Comparison of ENCODE assay signal across 10 cellular contexts in genomic region chr12:109544955-109545531, GRCh38. TPM values are rescaled to one million over a fixed set of nuclear protein-coding genes. Genes with fewer than 3 reads are reported as not detected.
DNase-seq lines count a peak whose midpoint lies in the region; ATAC-seq, FAIRE-seq and TF ChIP-seq lines count a peak whose summit lies in the region.
"Had no signal": no experiment of that assay in that cellular context is flagged by ENCODE, and none has a peak within 500 bp of the region (broad histone marks: within the 10 kb centered on the region; RNA-seq: fewer than 3 reads in every experiment).

No MANE protein-coding gene starts in this region.

- H3K4me2 ChIP-seq in BLaER1, result peak overlapping the region; percentile 61

- no peaks in the 10 kb centered on the region for H3K36me3 Mint-ChIP-seq in WTC11
- H3K36me3 Mint-ChIP-seq in immature natural killer cell, result peaks cover 0 to 3% (median 0%) of the 10 kb centered on the region in 3 donors

- H3K4me1 ChIP-seq in BLaER1 (peaks cover 24% of the 10 kb centered on the region), upper lobe of right lung (no peaks in the 10 kb centered on the region), small intestine (ENCODE audit: control insufficient read depth in 2 of 2, insufficient read depth in 1 of 2, low read depth in 1 of 2, low read length in 1 of 2) (no peaks in the 10 kb centered on the region)

- H3K4me3 ChIP-seq in BLaER1 (no peak overlapping the region), upper lobe of right lung (no peak overlapping the region), small intestine (ENCODE audit: low read depth in 1 of 2, low read length in 2 of 2) (no peak overlapping the region)

- TF ChIP-seq CTCF in WTC11 (IDR thresholded peaks at IDR 0.05) (no peak), upper lobe of right lung (IDR thresholded peaks at IDR 0.05) (no peak)

- H3K9me3 Mint-ChIP-seq in WTC11, result no peaks in the 10 kb centered on the region
- H3K9me3 Mint-ChIP-seq in immature natural killer cell, result no peaks in the 10 kb centered on the region
- H3K9me3 Mint-ChIP-seq: activated T-cell treated with anti-CD3 and anti-CD28 coated beads, Interleukin-2, amount 50 U/mL, for 4 hours had no signal

- CTCF ChIA-PET in WTC11 (lab: Charles Lee), result interaction anchor here (0.7 kb wide), 2 partner anchors 26 to 117 kb away, joined by 3 to 4 read pairs; no protein-coding TSS in a partner anchor

- ATAC-seq in WTC11 (no peak), upper lobe of right lung (no peak)
- ATAC-seq: activated T-cell treated with anti-CD3 and anti-CD28 coated beads, Interleukin-2, amount 50 U/mL, for 4 hours had no signal

- no peaks in the 10 kb centered on the region for H4K20me1 ChIP-seq in BLaER1

- H3K36me3 ChIP-seq in BLaER1 (no peaks in the 10 kb centered on the region), upper lobe of right lung (no peaks in the 10 kb centered on the region), small intestine (ENCODE audit: control insufficient read depth in 2 of 2, insufficient read depth in 2 of 2, low read length in 2 of 2) (no peaks in the 10 kb centered on the region)

- H3K27ac ChIP-seq in BLaER1 (peak overlapping the region; percentile 7; the same call in 1 of the 2 replicates), upper lobe of right lung (no peak overlapping the region), small intestine (ENCODE audit: low read depth in 1 of 2, low read length in 1 of 2) (no peak overlapping the region)

- H3K4me3 Mint-ChIP-seq in WTC11 (no peak overlapping the region), immature natural killer cell (peak overlapping the region; percentile 76 to 85 (median 81))
- H3K4me3 Mint-ChIP-seq: activated T-cell treated with anti-CD3 and anti-CD28 coated beads, Interleukin-2, amount 50 U/mL, for 4 hours had no signal

- H3K27me3 Mint-ChIP-seq in WTC11 (ENCODE audit: low read depth), result no peaks in the 10 kb centered on the region; the same call in 1 of the 2 replicates
- H3K27me3 Mint-ChIP-seq in immature natural killer cell (ENCODE audit: low read depth in 3 of 3), result peaks cover 0 to 1% (median 0%) of the 10 kb centered on the region in 3 donors

- FAIRE-seq in small intestine (lab: Jason Lieb, UNC), result no peak

- WGBS in small intestine, 3 donors, result 26 to 48% (median 42%) methylated on average over 7 of the region's 7 CpGs

- H3K4me1 Mint-ChIP-seq in WTC11 (no peaks in the 10 kb centered on the region), immature natural killer cell (peaks cover 80 to 83% of the 10 kb centered on the region in 2 donors)

- no peak overlapping the region for H3K9ac ChIP-seq in BLaER1

- peak; percentile 53 for DNase-seq in HK-2 (ENCODE audit: unreplicated experiment)
- no peak for DNase-seq in WTC11 (ENCODE audit: low spot score)
- peak; percentile 50 to 65 (median 52) for DNase-seq in immature natural killer cell
- DNase-seq in Kasumi-1 (lab: John Stamatoyannopoulos, UW), result no peak
- DNase-seq in upper lobe of right lung, result no peak
- DNase-seq in small intestine, result no peak
- DNase-seq in NCI-H2227 treated with DMSO at 0.1 percent for 48 hours (lab: John Stamatoyannopoulos, UW), result no peak
- DNase-seq: activated T-cell treated with anti-CD3 and anti-CD28 coated beads, Interleukin-2, amount 50 U/mL, for 4 hours; erythroblast had no signal

- H3K27ac Mint-ChIP-seq in WTC11 (0 out of 2 replicates have a peak overlapping the region, but pooled peaks have one; percentile 60), immature natural killer cell (peak overlapping the region; percentile 83 to 97 (median 93))

- H3K9me3 ChIP-seq in BLaER1, result no peaks in the 10 kb centered on the region
- H3K9me3 ChIP-seq in upper lobe of right lung, result no peaks in the 10 kb centered on the region
- no peaks in the 10 kb centered on the region for H3K9me3 ChIP-seq in small intestine (ENCODE audit: control insufficient read depth, low read depth)

- H3K27me3 ChIP-seq in BLaER1, result no peaks in the 10 kb centered on the region
- H3K27me3 ChIP-seq in upper lobe of right lung, result peaks cover 22% of the 10 kb centered on the region
- peaks cover 0 to 4% of the 10 kb centered on the region in 2 donors for H3K27me3 ChIP-seq in small intestine (ENCODE audit: control insufficient read depth in 2 of 2, insufficient read depth in 2 of 2, low read length in 2 of 2)

- POLR2A ChIA-PET in WTC11 (lab: Charles Lee), result no interaction called here

- intact Hi-C loops in upper lobe of right lung (cut with DNase I), result no loop called here

TF ChIP-seq in WTC11, 78 proteins besides CTCF, POLR2A, EP300 and RAD21 (continues in another document):
- TF ChIP-seq JUN (CRISPR knock-in tag; IDR thresholded peaks at IDR 0.05) (no peak), GRHL2 (CRISPR knock-in tag; IDR thresholded peaks at IDR 0.05; ENCODE audit: insufficient replicate concordance, severe bottlenecking) (no peak), CBFB (CRISPR knock-in tag; IDR thresholded peaks at IDR 0.05; ENCODE audit: low read depth) (no peak), ATF1 (CRISPR knock-in tag; IDR thresholded peaks at IDR 0.05) (no peak), CREM (CRISPR knock-in tag; IDR thresholded peaks at IDR 0.05) (no peak), ATF6 (CRISPR knock-in tag; IDR thresholded peaks at IDR 0.05) (no peak), SP1 (CRISPR knock-in tag; conservative IDR thresholded peaks at IDR 0.05) (no peak), ZNF423 (CRISPR knock-in tag; IDR thresholded peaks at IDR 0.05) (no peak), NFE2L1 (CRISPR knock-in tag; IDR thresholded peaks at IDR 0.05) (no peak), SOX15 (CRISPR knock-in tag; IDR thresholded peaks at IDR 0.05) (no peak)
- TF ChIP-seq, protein P1, sequence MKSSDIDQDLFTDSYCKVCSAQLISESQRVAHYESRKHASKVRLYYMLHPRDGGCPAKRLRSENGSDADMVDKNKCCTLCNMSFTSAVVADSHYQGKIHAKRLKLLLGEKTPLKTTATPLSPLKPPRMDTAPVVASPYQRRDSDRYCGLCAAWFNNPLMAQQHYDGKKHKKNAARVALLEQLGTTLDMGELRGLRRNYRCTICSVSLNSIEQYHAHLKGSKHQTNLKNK (CRISPR knock-in tag; IDR thresholded peaks at IDR 0.05), result no peak
- TF ChIP-seq, protein P2, sequence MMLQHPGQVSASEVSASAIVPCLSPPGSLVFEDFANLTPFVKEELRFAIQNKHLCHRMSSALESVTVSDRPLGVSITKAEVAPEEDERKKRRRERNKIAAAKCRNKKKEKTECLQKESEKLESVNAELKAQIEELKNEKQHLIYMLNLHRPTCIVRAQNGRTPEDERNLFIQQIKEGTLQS (CRISPR knock-in tag; conservative IDR thresholded peaks at IDR 0.05), result no peak
- TF ChIP-seq, protein P3, sequence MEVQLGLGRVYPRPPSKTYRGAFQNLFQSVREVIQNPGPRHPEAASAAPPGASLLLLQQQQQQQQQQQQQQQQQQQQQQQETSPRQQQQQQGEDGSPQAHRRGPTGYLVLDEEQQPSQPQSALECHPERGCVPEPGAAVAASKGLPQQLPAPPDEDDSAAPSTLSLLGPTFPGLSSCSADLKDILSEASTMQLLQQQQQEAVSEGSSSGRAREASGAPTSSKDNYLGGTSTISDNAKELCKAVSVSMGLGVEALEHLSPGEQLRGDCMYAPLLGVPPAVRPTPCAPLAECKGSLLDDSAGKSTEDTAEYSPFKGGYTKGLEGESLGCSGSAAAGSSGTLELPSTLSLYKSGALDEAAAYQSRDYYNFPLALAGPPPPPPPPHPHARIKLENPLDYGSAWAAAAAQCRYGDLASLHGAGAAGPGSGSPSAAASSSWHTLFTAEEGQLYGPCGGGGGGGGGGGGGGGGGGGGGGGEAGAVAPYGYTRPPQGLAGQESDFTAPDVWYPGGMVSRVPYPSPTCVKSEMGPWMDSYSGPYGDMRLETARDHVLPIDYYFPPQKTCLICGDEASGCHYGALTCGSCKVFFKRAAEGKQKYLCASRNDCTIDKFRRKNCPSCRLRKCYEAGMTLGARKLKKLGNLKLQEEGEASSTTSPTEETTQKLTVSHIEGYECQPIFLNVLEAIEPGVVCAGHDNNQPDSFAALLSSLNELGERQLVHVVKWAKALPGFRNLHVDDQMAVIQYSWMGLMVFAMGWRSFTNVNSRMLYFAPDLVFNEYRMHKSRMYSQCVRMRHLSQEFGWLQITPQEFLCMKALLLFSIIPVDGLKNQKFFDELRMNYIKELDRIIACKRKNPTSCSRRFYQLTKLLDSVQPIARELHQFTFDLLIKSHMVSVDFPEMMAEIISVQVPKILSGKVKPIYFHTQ (CRISPR knock-in tag; IDR thresholded peaks at IDR 0.05), result no peak
- TF ChIP-seq, protein P4, sequence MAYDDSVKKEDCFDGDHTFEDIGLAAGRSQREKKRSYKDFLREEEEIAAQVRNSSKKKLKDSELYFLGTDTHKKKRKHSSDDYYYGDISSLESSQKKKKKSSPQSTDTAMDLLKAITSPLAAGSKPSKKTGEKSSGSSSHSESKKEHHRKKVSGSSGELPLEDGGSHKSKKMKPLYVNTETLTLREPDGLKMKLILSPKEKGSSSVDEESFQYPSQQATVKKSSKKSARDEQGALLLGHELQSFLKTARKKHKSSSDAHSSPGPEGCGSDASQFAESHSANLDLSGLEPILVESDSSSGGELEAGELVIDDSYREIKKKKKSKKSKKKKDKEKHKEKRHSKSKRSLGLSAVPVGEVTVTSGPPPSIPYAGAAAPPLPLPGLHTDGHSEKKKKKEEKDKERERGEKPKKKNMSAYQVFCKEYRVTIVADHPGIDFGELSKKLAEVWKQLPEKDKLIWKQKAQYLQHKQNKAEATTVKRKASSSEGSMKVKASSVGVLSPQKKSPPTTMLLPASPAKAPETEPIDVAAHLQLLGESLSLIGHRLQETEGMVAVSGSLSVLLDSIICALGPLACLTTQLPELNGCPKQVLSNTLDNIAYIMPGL (CRISPR knock-in tag; IDR thresholded peaks at IDR 0.05), result no peak

RNA-seq across cellular contexts. Expression of gene MMAB, which starts 28.3 kb away (rescaled TPM):
- total RNA-seq in WTC11 (2021) (22.0 to 28.7 TPM (median 27.4 TPM) in 3 replicates), upper lobe of right lung (58.0 TPM)
- polyA plus RNA-seq in immature natural killer cell (10 to 100 TPM; 25.6 to 61.6 (median 59.0) TPM), small intestine (10 to 100 TPM; 23.9 to 95.9 (median 30.5) TPM)

RNA-seq across cellular contexts. Expression of gene MVK, which starts 28.6 kb away (rescaled TPM):
- total RNA-seq in WTC11 (2021) (13.2 to 15.3 TPM (median 13.9 TPM) in 3 replicates), upper lobe of right lung (27.3 TPM)
- polyA plus RNA-seq in immature natural killer cell (1 to 10 TPM; 3.4 to 4.9 (median 4.2) TPM), small intestine (10 to 100 TPM; 15.1 to 36.4 (median 17.0) TPM)

Comparison
In these comparisons a context has a peak if more than half of its experiments do, and no peak if none do; other contexts are left out.
1. DNase-seq: peak in HK-2 (single experiment) and immature natural killer cell (3 of 3); none in WTC11 (single experiment), Kasumi-1 (0 of 2), upper lobe of right lung (single experiment), small intestine (single experiment) and NCI-H2227 treated with DMSO at 0.1 percent for 48 hours (single experiment).